ENCODE assay signal across 9 cellular contexts in the genomic region with DNA sequence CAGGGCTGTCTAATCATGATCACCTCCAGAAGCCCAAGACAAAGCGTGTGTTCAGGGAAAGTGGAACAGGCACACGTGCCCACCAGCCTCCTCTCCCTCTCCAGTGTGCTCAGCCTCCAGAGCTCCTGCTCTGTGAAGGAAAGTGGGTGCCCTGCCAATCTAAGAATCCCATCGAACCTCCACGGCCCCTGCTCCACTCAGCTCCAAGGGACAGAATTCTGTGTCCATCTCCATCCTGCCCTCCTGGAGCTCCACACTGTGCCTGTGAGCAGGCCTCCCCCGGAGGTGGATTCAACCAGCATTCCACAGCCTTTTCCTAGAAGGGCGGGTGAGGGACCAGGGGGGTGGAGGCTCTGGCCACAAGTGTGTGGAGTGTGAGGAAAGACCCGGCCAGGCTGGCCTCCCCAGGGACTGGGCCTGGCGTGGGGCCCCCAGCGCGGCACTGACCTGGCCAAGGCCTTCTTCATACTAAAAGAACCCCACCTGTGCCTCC. TPM values are rescaled to one million over a fixed set of nuclear protein-coding genes. Genes with fewer than 3 reads are reported as not detected.
A peak's percentile ranks its signal among the peaks of the same experiment; 100 is the strongest.
DNase-seq lines count a peak whose midpoint lies in the region; ATAC-seq, FAIRE-seq and TF ChIP-seq lines count a peak whose summit lies in the region.
"Had no signal": no experiment of that assay in that cellular context is flagged by ENCODE, and none has a peak within 500 bp of the region (broad histone marks: within the 10 kb centered on the region; RNA-seq: fewer than 3 reads in every experiment).

No MANE protein-coding gene starts in this region.

- intact Hi-C loops in body of pancreas (cut with DNase I) = no loop called here
- intact Hi-C loops in upper lobe of right lung (cut with DNase I) = no loop called here

- peaks cover 63% of the 10 kb centered on the region for H3K4me1 Mint-ChIP-seq in activated naive CD4-positive, alpha-beta T cell treated with anti-CD3 and anti-CD28 coated beads, Interleukin-2, amount 10 ng/mL, durations not matched to agents 7 days and 5 days

- WGBS in body of pancreas, 2 donors = 39 to 53% methylated on average over 4 to 10 of the region's 10 CpGs

- H3K9ac ChIP-seq in muscle layer of colon (ENCODE audit: low read length) = peak overlapping the region; percentile 54

- H3K4me1 ChIP-seq in body of pancreas (peaks cover 94% of the 10 kb centered on the region), muscle layer of colon (ENCODE audit: insufficient read depth, low read length) (peaks cover 84% of the 10 kb centered on the region), upper lobe of right lung (peaks cover 84% of the 10 kb centered on the region)

- H3K4me3 Mint-ChIP-seq in activated naive CD4-positive, alpha-beta T cell treated with anti-CD3 and anti-CD28 coated beads, Interleukin-2, amount 10 ng/mL, durations not matched to agents 7 days and 5 days = peak overlapping the region; percentile 82

- DNase-seq in activated naive CD4-positive, alpha-beta T cell treated with anti-CD3 and anti-CD28 coated beads, Interleukin-2, amount 10 ng/mL, durations not matched to agents 7 days and 5 days = no peak
- DNase-seq in activated naive CD4-positive, alpha-beta T cell treated with Interleukin-2 at 50 U/mL for 16 hours = no peak
- DNase-seq in body of pancreas (peak; percentile 39 to 52 (median 45)), upper lobe of right lung (no peak), HTR-8/SVneo (ENCODE audit: insufficient read length, low spot score) (no peak)
- no peak for DNase-seq in activated effector memory CD4-positive, alpha-beta T cell treated with Interleukin-2 at 50 U/mL for 16 hours
- DNase-seq: NCI-H2227 treated with DMSO at 0.1 percent for 48 hours had no signal

- peak in 1 of 3 donors; percentile 10 for TF ChIP-seq POLR2A in body of pancreas (IDR thresholded peaks at IDR 0.05)

- H3K4me3 ChIP-seq in body of pancreas = no peak overlapping the region
- peak overlapping the region; percentile 30 to 45 for H3K4me3 ChIP-seq in muscle layer of colon (ENCODE audit: low read depth in 1 of 2, low read length in 2 of 2)
- no peak overlapping the region for H3K4me3 ChIP-seq in upper lobe of right lung

- TF ChIP-seq CTCF in body of pancreas (IDR thresholded peaks at IDR 0.05) (no peak), upper lobe of right lung (IDR thresholded peaks at IDR 0.05) (no peak)

- H3K27ac ChIP-seq in body of pancreas = peak overlapping the region; percentile 52 to 97 (median 88)
- H3K27ac ChIP-seq in muscle layer of colon (ENCODE audit: low read depth, low read length) = peak overlapping the region; percentile 90
- H3K27ac ChIP-seq in upper lobe of right lung = peak overlapping the region; percentile 17

- peak overlapping the region; percentile 99 for H3K27ac Mint-ChIP-seq in activated naive CD4-positive, alpha-beta T cell treated with anti-CD3 and anti-CD28 coated beads, Interleukin-2, amount 10 ng/mL, durations not matched to agents 7 days and 5 days

- H3K9me3 ChIP-seq in body of pancreas (no peaks in the 10 kb centered on the region), muscle layer of colon (ENCODE audit: low read length) (no peaks in the 10 kb centered on the region), upper lobe of right lung (no peaks in the 10 kb centered on the region)

- no peaks in the 10 kb centered on the region for H3K27me3 ChIP-seq in body of pancreas
- H3K27me3 ChIP-seq in muscle layer of colon (ENCODE audit: control insufficient read depth in 1 of 2, insufficient read depth in 2 of 2, low read length in 2 of 2) = no peaks in the 10 kb centered on the region
- no peaks in the 10 kb centered on the region for H3K27me3 ChIP-seq in upper lobe of right lung

- H3K36me3 ChIP-seq in body of pancreas (replicated peaks in 1 of 2; ENCODE audit: insufficient read depth in 1 of 2, low read depth in 2 of 2) (no peaks in the 10 kb centered on the region), muscle layer of colon (ENCODE audit: insufficient read depth, low read length) (no peaks in the 10 kb centered on the region), upper lobe of right lung (no peaks in the 10 kb centered on the region)

- CTCF ChIA-PET in activated naive CD4-positive, alpha-beta T cell treated with anti-CD3 and anti-CD28 coated beads, Interleukin-2, amount 10 ng/mL, durations not matched to agents 7 days and 5 days (lab: Charles Lee) = interaction anchor here (0.6 to 19.7 kb wide), 7 partner anchors 10 to 85 kb away, joined by 3 to 159 read pairs (median 5); no protein-coding TSS in a partner anchor

- no peak for ATAC-seq in body of pancreas
- peak; percentile 21 for ATAC-seq in upper lobe of right lung
- ATAC-seq in activated CD4-positive, CD25-positive, alpha-beta regulatory T cell treated with anti-CD3 and anti-CD28 coated beads, Interleukin-2, amount 50 U/mL, for 24 hours = no peak

- FAIRE-seq in HTR-8/SVneo (lab: Jason Lieb, UNC) = no peak

- no peaks in the 10 kb centered on the region for H3K9me3 Mint-ChIP-seq in activated naive CD4-positive, alpha-beta T cell treated with anti-CD3 and anti-CD28 coated beads, Interleukin-2, amount 10 ng/mL, durations not matched to agents 7 days and 5 days

- peaks cover 90% of the 10 kb centered on the region for H3K36me3 Mint-ChIP-seq in activated naive CD4-positive, alpha-beta T cell treated with anti-CD3 and anti-CD28 coated beads, Interleukin-2, amount 10 ng/mL, durations not matched to agents 7 days and 5 days

- H3K27me3 Mint-ChIP-seq in activated naive CD4-positive, alpha-beta T cell treated with anti-CD3 and anti-CD28 coated beads, Interleukin-2, amount 10 ng/mL, durations not matched to agents 7 days and 5 days = no peaks in the 10 kb centered on the region

RNA-seq across cellular contexts. Expression of a gene that starts 6.0 kb away (rescaled TPM):
- total RNA-seq in body of pancreas = 10 to 100 TPM; 41.9 to 42.0 TPM
- total RNA-seq in upper lobe of right lung = 44.7 TPM

RNA-seq across cellular contexts. Expression of a gene that starts 37.2 kb away (rescaled TPM):
- total RNA-seq in body of pancreas (10 to 100 TPM; 23.3 to 39.9 TPM), upper lobe of right lung (37.1 TPM)

RNA-seq across cellular contexts. Expression of a gene that starts 44.2 kb away (rescaled TPM):
- total RNA-seq in body of pancreas (1 to 10 TPM; 1.3 to 2.6 TPM), upper lobe of right lung (3.5 TPM)

RNA-seq across cellular contexts. Expression of a gene that starts 58.0 kb away (rescaled TPM):
- total RNA-seq in body of pancreas = 10 to 100 TPM; 36.6 to 63.8 TPM
- 58.8 TPM for total RNA-seq in upper lobe of right lung

Comparison
In these comparisons a context has a peak if more than half of its experiments do, and no peak if none do; other contexts are left out.
1. DNase-seq: peak in body of pancreas (4 of 4); none in activated naive CD4-positive, alpha-beta T cell treated with anti-CD3 and anti-CD28 coated beads, Interleukin-2, amount 10 ng/mL, durations not matched to agents 7 days and 5 days (single experiment), activated naive CD4-positive, alpha-beta T cell treated with Interleukin-2 at 50 U/mL for 16 hours (single experiment), upper lobe of right lung (single experiment), activated effector memory CD4-positive, alpha-beta T cell treated with Interleukin-2 at 50 U/mL for 16 hours (single experiment) and HTR-8/SVneo (single experiment).
2. H3K27ac ChIP-seq: peak in every context shown above with its lines; median percentile 90 in muscle layer of colon; 88 in body of pancreas; 17 in upper lobe of right lung.
3. H3K4me3 ChIP-seq: peak in muscle layer of colon (2 of 2); none in body of pancreas (0 of 2) and upper lobe of right lung (single experiment).